ENCODE assay signal across 4 cellular contexts in genomic region chrX:120040176-120040575, GRCh38. TPM values are rescaled to one million over a fixed set of nuclear protein-coding genes. Genes with fewer than 3 reads are reported as not detected.
"Had no signal": no experiment of that assay in that cellular context is flagged by ENCODE, and none has a peak within 500 bp of the region (broad histone marks: within the 10 kb centered on the region; RNA-seq: fewer than 3 reads in every experiment).

No MANE protein-coding gene starts in this region.

RNA-seq across cellular contexts. Expression of gene RHOXF2B, which starts 37.3 kb away (rescaled TPM):
- total RNA-seq: M059J, PC-3, Peyer's patch, SJSA1 had no signal
